1 cellular context compared by ENCODE assay signal in the genomic region with DNA sequence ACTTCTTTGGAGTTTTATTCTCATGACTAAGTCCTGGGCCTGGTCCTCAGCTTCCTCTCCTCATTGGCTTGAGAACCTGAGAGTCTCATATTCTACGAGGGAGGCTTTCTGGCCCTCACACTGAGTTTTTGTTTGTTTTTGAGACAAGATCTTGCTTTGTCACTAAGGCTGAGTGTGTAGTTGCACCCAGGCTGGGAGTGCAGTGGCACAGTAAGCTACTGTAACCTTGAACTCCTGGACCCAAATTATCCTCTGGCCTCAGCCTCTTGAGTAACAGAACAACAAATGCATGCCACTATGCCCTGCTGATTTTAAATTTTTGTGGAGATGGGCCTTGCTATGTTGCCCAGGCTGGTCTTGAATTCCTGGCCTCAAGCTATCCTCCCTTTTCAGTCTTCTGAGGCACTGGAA.
TF ChIP-seq lines count a peak whose summit lies in the region.

No MANE protein-coding gene starts in this region.

TF ChIP-seq in HepG2, 621 proteins besides CTCF, POLR2A, EP300 and RAD21 (continued from another document and continues in another):
- TF ChIP-seq SRSF9 (IDR thresholded peaks at IDR 0.05; ENCODE audit: borderline replicate concordance, insufficient read depth, low read depth, low read length, poor library complexity, severe bottlenecking) (no peak), ZNF614 (CRISPR knock-in tag; IDR thresholded peaks at IDR 0.05; ENCODE audit: borderline replicate concordance) (peak; percentile 85), CBX2 (IDR thresholded peaks at IDR 0.05; ENCODE audit: low read depth, low read length) (no peak), CBX2 (CRISPR knock-in tag; IDR thresholded peaks at IDR 0.05; ENCODE audit: low read depth) (no peak), SOX6 (IDR thresholded peaks at IDR 0.05) (no peak), SOX6 (CRISPR knock-in tag; IDR thresholded peaks at IDR 0.05) (peak; percentile 85), NFIB (CRISPR knock-in tag; IDR thresholded peaks at IDR 0.05; ENCODE audit: borderline replicate concordance) (no peak), XRCC5 (optimal IDR thresholded peaks at IDR 0.05; ENCODE audit: low read length) (peak; percentile 34), RXRB (CRISPR knock-in tag; IDR thresholded peaks at IDR 0.05; ENCODE audit: borderline replicate concordance) (peak; percentile 75), ZNF703 (CRISPR knock-in tag; IDR thresholded peaks at IDR 0.05; ENCODE audit: borderline replicate concordance) (no peak), RFXANK (CRISPR knock-in tag; IDR thresholded peaks at IDR 0.05) (no peak), ZNF670 (CRISPR knock-in tag; IDR thresholded peaks at IDR 0.05; ENCODE audit: borderline replicate concordance) (no peak), SAP130 (CRISPR knock-in tag; IDR thresholded peaks at IDR 0.05; ENCODE audit: low read depth) (peak; percentile 77), HDAC1 (CRISPR knock-in tag; IDR thresholded peaks at IDR 0.05) (peak; percentile 35; the same call in 1 of the 2 replicates), ZNF326 (CRISPR knock-in tag; IDR thresholded peaks at IDR 0.05; ENCODE audit: borderline replicate concordance) (no peak), KDM6A (CRISPR knock-in tag; IDR thresholded peaks at IDR 0.05; ENCODE audit: low read depth) (no peak; the same call in 1 of the 2 replicates), NCOR1 (IDR thresholded peaks at IDR 0.05; ENCODE audit: borderline replicate concordance, low read length) (peak; percentile 86), KDM5A (IDR thresholded peaks at IDR 0.05; ENCODE audit: borderline replicate concordance, low read length) (no peak), ZNF331 (CRISPR knock-in tag; IDR thresholded peaks at IDR 0.05) (peak; percentile 90), PPARG (CRISPR knock-in tag; conservative IDR thresholded peaks at IDR 0.05) (no peak; the same call in 1 of the 2 replicates), BHLHE40 (IDR thresholded peaks at IDR 0.05; ENCODE audit: low read length) (no peak), RORA (CRISPR knock-in tag; IDR thresholded peaks at IDR 0.05) (no peak), NPAS2 (CRISPR knock-in tag; IDR thresholded peaks at IDR 0.05; ENCODE audit: borderline replicate concordance) (no peak), SPEN (CRISPR knock-in tag; IDR thresholded peaks at IDR 0.05; ENCODE audit: low read depth) (peak; percentile 53; the same call in 1 of the 2 replicates), ZBTB42 (CRISPR knock-in tag; IDR thresholded peaks at IDR 0.05) (no peak), CREM (IDR thresholded peaks at IDR 0.05) (peak; percentile 55; the same call in 1 of the 2 replicates), CREM (CRISPR knock-in tag; IDR thresholded peaks at IDR 0.05) (no peak), JARID2 (CRISPR knock-in tag; IDR thresholded peaks at IDR 0.05; ENCODE audit: insufficient replicate concordance) (peak; percentile 26), ZKSCAN1 (IDR thresholded peaks at IDR 0.05; ENCODE audit: low read length) (no peak), MATR3 (CRISPR knock-in tag; IDR thresholded peaks at IDR 0.05) (no peak)
- TF ChIP-seq, protein P1, sequence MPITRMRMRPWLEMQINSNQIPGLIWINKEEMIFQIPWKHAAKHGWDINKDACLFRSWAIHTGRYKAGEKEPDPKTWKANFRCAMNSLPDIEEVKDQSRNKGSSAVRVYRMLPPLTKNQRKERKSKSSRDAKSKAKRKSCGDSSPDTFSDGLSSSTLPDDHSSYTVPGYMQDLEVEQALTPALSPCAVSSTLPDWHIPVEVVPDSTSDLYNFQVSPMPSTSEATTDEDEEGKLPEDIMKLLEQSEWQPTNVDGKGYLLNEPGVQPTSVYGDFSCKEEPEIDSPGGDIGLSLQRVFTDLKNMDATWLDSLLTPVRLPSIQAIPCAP (CRISPR knock-in tag; IDR thresholded peaks at IDR 0.05; ENCODE audit: low read depth), result no peak
- TF ChIP-seq, protein P2, sequence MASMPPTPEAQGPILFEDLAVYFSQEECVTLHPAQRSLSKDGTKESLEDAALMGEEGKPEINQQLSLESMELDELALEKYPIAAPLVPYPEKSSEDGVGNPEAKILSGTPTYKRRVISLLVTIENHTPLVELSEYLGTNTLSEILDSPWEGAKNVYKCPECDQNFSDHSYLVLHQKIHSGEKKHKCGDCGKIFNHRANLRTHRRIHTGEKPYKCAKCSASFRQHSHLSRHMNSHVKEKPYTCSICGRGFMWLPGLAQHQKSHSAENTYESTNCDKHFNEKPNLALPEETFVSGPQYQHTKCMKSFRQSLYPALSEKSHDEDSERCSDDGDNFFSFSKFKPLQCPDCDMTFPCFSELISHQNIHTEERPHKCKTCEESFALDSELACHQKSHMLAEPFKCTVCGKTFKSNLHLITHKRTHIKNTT (CRISPR knock-in tag; IDR thresholded peaks at IDR 0.05), result no peak
- TF ChIP-seq, protein P3, sequence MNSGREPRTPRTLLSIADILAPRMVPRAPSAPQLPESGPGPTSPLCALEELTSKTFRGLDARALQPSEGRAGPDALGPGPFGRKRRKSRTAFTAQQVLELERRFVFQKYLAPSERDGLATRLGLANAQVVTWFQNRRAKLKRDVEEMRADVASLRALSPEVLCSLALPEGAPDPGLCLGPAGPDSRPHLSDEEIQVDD (CRISPR knock-in tag; IDR thresholded peaks at IDR 0.05; ENCODE audit: borderline replicate concordance), result no peak
- TF ChIP-seq, protein P4, sequence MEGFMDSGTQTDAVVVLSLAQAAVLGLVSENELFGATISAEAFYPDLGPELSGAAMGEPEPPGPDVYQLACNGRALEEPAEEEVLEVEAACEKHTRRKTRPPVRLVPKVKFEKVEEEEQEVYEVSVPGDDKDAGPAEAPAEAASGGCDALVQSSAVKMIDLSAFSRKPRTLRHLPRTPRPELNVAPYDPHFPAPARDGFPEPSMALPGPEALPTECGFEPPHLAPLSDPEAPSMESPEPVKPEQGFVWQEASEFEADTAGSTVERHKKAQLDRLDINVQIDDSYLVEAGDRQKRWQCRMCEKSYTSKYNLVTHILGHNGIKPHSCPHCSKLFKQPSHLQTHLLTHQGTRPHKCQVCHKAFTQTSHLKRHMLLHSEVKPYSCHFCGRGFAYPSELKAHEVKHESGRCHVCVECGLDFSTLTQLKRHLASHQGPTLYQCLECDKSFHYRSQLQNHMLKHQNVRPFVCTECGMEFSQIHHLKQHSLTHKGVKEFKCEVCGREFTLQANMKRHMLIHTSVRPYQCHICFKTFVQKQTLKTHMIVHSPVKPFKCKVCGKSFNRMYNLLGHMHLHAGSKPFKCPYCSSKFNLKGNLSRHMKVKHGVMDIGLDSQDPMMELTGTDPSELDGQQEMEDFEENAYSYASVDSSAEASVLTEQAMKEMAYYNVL (CRISPR knock-in tag; IDR thresholded peaks at IDR 0.05; ENCODE audit: borderline replicate concordance), result no peak
- TF ChIP-seq, protein P5, sequence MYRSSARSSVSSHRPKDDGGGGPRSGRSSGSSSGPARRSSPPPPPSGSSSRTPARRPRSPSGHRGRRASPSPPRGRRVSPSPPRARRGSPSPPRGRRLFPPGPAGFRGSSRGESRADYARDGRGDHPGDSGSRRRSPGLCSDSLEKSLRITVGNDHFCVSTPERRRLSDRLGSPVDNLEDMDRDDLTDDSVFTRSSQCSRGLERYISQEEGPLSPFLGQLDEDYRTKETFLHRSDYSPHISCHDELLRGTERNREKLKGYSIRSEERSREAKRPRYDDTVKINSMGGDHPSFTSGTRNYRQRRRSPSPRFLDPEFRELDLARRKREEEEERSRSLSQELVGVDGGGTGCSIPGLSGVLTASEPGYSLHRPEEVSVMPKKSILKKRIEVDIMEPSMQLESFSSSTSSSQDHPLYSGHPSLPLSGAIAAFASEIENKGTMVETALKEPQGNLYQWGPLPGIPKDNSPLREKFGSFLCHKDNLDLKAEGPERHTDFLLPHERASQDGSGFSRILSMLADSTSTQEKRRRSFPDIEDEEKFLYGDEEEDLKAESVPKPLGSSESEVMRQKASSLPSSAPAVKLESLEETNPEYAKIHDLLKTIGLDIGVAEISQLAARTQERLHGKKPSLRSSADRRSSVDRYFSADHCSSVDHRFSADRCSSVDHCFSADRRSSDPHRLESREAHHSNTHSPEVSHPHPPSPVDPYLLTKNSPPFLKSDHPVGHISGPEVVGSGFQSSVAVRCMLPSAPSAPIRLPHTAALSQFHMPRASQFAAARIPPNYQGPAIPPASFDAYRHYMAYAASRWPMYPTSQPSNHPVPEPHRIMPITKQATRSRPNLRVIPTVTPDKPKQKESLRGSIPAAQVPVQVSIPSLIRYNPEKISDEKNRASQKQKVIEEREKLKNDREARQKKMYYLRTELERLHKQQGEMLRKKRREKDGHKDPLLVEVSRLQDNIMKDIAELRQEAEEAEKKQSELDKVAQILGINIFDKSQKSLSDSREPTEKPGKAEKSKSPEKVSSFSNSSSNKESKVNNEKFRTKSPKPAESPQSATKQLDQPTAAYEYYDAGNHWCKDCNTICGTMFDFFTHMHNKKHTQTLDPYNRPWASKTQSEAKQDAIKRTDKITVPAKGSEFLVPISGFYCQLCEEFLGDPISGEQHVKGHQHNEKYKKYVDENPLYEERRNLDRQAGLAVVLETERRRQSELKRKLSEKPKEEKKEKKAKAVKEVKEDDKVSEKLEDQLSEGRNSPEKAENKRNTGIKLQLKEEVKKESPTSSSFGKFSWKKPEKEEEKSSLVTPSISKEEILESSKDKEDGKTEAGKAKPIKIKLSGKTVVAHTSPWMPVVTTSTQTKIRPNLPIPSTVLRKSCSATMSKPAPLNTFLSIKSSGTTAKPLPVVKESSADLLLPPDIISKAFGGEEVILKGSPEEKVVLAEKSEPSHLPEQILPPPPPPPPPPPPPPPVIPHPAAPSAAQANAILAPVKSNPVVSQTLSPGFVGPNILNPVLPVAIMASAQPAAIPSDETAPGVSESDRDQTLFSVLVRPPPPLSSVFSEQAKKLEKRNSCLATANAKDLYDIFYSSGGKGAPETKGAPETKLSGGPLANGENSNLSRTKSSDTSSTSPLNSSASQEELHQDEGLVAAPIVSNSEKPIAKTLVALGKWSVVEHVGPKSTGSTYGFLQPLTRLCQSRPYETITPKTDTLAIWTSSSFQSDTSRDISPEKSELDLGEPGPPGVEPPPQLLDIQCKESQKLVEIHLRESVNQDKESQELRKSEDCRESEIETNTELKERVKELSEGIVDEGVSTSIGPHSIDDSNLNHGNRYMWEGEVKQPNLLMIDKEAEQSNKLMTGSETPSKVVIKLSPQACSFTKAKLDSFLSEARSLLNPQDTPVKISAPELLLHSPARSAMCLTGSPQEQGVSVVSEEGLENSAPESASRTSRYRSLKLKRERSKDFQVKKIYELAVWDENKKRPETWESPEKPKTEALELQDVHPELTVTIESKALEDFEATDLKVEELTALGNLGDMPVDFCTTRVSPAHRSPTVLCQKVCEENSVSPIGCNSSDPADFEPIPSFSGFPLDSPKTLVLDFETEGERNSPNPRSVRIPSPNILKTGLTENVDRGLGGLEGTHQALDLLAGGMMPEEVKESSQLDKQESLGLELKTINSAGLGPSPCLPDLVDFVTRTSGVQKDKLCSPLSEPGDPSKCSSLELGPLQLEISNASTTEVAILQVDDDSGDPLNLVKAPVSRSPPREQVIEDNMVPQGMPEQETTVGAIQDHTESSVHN (CRISPR knock-in tag; IDR thresholded peaks at IDR 0.05), result no peak
- TF ChIP-seq, protein P6, sequence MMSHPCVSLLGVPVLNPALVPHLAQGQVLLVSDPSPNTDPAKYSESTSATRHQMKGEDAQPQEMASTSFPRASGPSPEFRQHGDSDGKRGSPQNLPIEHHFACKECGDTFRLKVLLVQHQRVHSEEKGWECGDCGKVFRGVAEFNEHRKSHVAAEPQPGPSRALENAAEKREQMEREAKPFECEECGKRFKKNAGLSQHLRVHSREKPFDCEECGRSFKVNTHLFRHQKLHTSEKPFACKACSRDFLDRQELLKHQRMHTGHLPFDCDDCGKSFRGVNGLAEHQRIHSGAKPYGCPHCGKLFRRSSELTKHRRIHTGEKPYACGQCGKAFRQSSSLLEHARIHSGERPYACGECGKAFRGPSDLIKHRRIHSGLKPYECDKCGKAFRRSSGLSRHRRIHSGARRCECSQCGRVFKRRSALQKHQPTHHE (CRISPR knock-in tag; IDR thresholded peaks at IDR 0.05; ENCODE audit: borderline replicate concordance), result no peak
- TF ChIP-seq, protein P7, sequence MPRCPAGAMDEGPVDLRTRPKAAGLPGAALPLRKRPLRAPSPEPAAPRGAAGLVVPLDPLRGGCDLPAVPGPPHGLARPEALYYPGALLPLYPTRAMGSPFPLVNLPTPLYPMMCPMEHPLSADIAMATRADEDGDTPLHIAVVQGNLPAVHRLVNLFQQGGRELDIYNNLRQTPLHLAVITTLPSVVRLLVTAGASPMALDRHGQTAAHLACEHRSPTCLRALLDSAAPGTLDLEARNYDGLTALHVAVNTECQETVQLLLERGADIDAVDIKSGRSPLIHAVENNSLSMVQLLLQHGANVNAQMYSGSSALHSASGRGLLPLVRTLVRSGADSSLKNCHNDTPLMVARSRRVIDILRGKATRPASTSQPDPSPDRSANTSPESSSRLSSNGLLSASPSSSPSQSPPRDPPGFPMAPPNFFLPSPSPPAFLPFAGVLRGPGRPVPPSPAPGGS (CRISPR knock-in tag; IDR thresholded peaks at IDR 0.05), result no peak
- TF ChIP-seq, protein P8, sequence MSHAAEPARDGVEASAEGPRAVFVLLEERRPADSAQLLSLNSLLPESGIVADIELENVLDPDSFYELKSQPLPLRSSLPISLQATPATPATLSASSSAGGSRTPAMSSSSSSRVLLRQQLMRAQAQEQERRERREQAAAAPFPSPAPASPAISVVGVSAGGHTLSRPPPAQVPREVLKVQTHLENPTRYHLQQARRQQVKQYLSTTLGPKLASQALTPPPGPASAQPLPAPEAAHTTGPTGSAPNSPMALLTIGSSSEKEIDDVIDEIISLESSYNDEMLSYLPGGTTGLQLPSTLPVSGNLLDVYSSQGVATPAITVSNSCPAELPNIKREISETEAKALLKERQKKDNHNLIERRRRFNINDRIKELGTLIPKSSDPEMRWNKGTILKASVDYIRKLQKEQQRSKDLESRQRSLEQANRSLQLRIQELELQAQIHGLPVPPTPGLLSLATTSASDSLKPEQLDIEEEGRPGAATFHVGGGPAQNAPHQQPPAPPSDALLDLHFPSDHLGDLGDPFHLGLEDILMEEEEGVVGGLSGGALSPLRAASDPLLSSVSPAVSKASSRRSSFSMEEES (CRISPR knock-in tag; IDR thresholded peaks at IDR 0.05), result peak; percentile 38; the same call in 1 of the 2 replicates
